Comparison of ENCODE assay signal across 8 cellular contexts in the genomic region with DNA sequence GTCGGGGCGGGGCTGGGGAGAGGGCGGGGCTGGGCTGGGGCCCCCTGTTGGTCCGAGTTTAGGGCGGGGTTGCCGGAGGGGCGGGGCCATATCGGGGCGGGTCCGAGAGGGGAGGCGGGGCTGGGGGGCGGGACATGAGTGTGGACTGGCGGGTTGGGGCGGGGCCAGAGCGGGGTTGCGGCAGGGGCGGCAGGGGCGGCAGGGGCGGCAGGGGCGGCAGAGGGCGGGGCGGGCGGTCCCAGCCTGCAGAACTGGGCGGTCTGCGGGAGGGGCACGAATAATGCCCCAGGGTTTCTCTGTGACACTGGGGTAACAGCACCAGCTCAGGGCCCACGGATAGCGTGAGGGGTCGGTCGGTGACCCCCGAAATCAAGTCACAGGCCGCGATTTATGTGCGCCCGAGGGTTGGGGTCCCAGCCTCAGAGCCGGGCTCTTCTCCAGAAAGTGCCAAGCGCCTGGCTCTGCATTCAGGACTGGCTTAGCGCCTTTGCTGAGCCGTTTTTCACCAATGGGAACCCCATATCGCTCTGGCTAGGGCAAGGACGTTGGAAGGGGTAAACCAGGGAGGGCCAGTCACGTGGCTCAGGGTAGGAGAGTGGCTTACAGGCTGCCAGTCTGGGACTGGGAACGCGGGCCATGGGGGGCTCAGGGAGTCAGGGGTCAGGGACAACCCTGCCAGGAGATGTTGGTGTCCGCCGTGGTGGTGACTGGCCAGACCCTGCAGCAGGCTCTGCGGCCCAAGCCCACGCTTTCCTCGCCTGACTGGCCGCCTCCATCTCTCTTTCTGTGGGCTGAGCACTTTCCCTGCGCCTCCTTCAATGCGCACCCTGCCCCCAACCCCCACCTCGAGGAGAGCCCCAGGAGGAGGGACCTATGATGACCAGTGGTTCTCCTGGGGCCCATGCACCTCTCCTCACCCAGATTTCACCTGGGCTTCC. TPM values are rescaled to one million over a fixed set of nuclear protein-coding genes. Genes with fewer than 3 reads are reported as not detected.
DNase-seq lines count a peak whose midpoint lies in the region; ATAC-seq and TF ChIP-seq lines count a peak whose summit lies in the region.

No MANE protein-coding gene starts in this region.

- no peak for TF ChIP-seq CTCF in dorsolateral prefrontal cortex (IDR thresholded peaks at IDR 0.05 in 54 of 56, conservative IDR thresholded peaks at IDR 0.05 in 2 of 56; ENCODE audit: low read depth in 1 of 56, partially characterized antibody in 56 of 56)
- no peak for TF ChIP-seq CTCF in lower lobe of right lung (IDR thresholded peaks at IDR 0.05)

- H3K4me1 ChIP-seq in ES-I3 (ENCODE audit: insufficient read depth, low read length): peaks cover 11% of the 10 kb centered on the region; the same call in 1 of the 2 replicates
- H3K4me1 ChIP-seq in lower lobe of right lung: peaks cover 21% of the 10 kb centered on the region

- H3K27ac ChIP-seq in KOPT-K1 (ENCODE audit: low read depth, low read length, poor library complexity, severe bottlenecking): peak overlapping the region; percentile 79
- H3K27ac ChIP-seq in dorsolateral prefrontal cortex: peak overlapping the region; percentile 1 to 100 (median 99)
- peak overlapping the region; percentile 92 for H3K27ac ChIP-seq in lower lobe of right lung

- H3K27me3 ChIP-seq in dorsolateral prefrontal cortex: no peaks in the 10 kb centered on the region
- no peaks in the 10 kb centered on the region for H3K27me3 ChIP-seq in lower lobe of right lung (ENCODE audit: low read depth)

- H3K4me3 ChIP-seq in dorsolateral prefrontal cortex (peak overlapping the region; percentile 54 to 100 (median 92)), lower lobe of right lung (peak overlapping the region; percentile 95)

- no peaks in the 10 kb centered on the region for H3K36me3 ChIP-seq in ES-I3 (ENCODE audit: insufficient read depth, low read length)
- peaks cover 16% of the 10 kb centered on the region; the same call in 1 of the 2 replicates for H3K36me3 ChIP-seq in KOPT-K1 (ENCODE audit: insufficient read depth, low read length)
- H3K36me3 ChIP-seq in lower lobe of right lung: peaks cover 5% of the 10 kb centered on the region

- DNase-seq in activated CD4-positive, alpha-beta T cell treated with anti-CD3 and anti-CD28 coated beads, Interleukin-2, amount 50 U/mL, for 4 hours: peak; percentile 86 to 88
- DNase-seq in dorsolateral prefrontal cortex: peak; percentile 68 to 95 (median 90)
- peak; percentile 91 for DNase-seq in lower lobe of right lung
- DNase-seq in stimulated activated CD4-positive, alpha-beta T cell treated with anti-CD3 and anti-CD28 coated beads, Interleukin-4, amount 100 ng/mL, for 48 hours (ENCODE audit: low read depth in 2 of 2): peak; percentile 86 to 95

- H3K9me3 ChIP-seq in ES-I3 (ENCODE audit: control insufficient read depth, insufficient read depth, low read length) (no peaks in the 10 kb centered on the region), KOPT-K1 (ENCODE audit: insufficient read depth, low read length, poor library complexity, severe bottlenecking) (no peaks in the 10 kb centered on the region), lower lobe of right lung (no peaks in the 10 kb centered on the region)

- peak overlapping the region; percentile 74; the same call in 1 of the 2 replicates for H3K9ac ChIP-seq in ES-I3 (ENCODE audit: low read depth, low read length)

- ATAC-seq in lower lobe of right lung (peak; percentile 90 to 91), HG03196 (IDR thresholded peaks at IDR 0.05; ENCODE audit: unreplicated experiment) (no peak), HG03565 (IDR thresholded peaks at IDR 0.05; ENCODE audit: unreplicated experiment) (no peak)

- intact Hi-C loops in dorsolateral prefrontal cortex (cut with DNase I): loop anchor here in 1 of 2 donors (5.0 kb wide), 1 partner anchor 45 kb away; a partner anchor contains a TSS
- intact Hi-C loops in lower lobe of right lung (cut with DNase I): no loop called here

RNA-seq across cellular contexts. Expression of a gene that starts 1.2 kb away (rescaled TPM):
- total RNA-seq in dorsolateral prefrontal cortex (100 to 1,000 TPM in 17 of 120 experiments, 10 to 100 TPM in 103; 51.9 to 123 (median 84.4) TPM), lower lobe of right lung (63.1 TPM)

RNA-seq across cellular contexts. Expression of a gene that starts 4.3 kb away (rescaled TPM):
- 10 to 100 TPM; 24.1 to 97.3 (median 38.0) TPM for total RNA-seq in dorsolateral prefrontal cortex
- 47.7 TPM for total RNA-seq in lower lobe of right lung

RNA-seq across cellular contexts. Expression of a gene that starts 6.6 kb away (rescaled TPM):
- total RNA-seq in dorsolateral prefrontal cortex (10 to 100 TPM in 3 of 120 experiments, 1 to 10 TPM in 117; 1.2 to 14.8 (median 4.0) TPM), lower lobe of right lung (1.2 TPM)

RNA-seq across cellular contexts. Expression of a gene that starts 11.8 kb away (rescaled TPM):
- total RNA-seq in dorsolateral prefrontal cortex: 10 to 100 TPM; 12.5 to 50.4 (median 25.7) TPM
- 31.4 TPM for total RNA-seq in lower lobe of right lung

RNA-seq across cellular contexts. Expression of a gene that starts 30.6 kb away (rescaled TPM):
- total RNA-seq in dorsolateral prefrontal cortex: 100 to 1,000 TPM in 63 of 120 experiments, 10 to 100 TPM in 57; 69.8 to 145 (median 101) TPM
- total RNA-seq in lower lobe of right lung: 81.6 TPM

Comparison
In these comparisons a context has a peak if more than half of its experiments do, and no peak if none do; other contexts are left out.
1. ATAC-seq: peak in lower lobe of right lung (2 of 2); none in HG03196 (single experiment) and HG03565 (single experiment).
2. Peak in every context shown above with its lines, with median percentiles within 50 percentile points of each other: H3K27ac ChIP-seq and DNase-seq.